Comparison of ENCODE assay signal across 22 cellular contexts in the genomic region with DNA sequence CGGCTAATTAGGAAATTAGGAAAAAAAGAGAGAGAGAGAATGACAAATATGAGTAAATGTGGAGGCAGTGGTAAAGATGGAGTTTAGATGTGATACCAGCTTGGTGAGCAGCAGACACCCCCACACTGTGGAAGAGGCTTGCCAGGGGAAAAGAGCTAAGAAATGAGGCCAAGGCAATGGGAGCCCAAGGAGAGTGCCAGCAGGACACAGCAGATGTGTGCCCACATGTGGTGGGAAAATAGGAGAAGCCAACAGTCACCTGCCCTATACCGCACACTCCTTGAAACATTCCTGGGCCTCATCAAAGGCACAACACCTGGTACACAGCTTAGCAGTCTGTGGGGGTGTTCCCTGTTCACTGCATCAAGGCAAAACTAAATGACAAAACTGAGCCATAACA.
DNase-seq lines count a peak whose midpoint lies in the region; ATAC-seq lines count a peak whose summit lies in the region.
"Had no signal": no experiment of that assay in that cellular context is flagged by ENCODE, and none has a peak within 500 bp of the region (broad histone marks: within the 10 kb centered on the region; RNA-seq: fewer than 3 reads in every experiment).

No MANE protein-coding gene starts in this region.

- no peaks in the 10 kb centered on the region for H3K27me3 Mint-ChIP-seq in stimulated activated naive CD8-positive, alpha-beta T cell treated with anti-CD3 and anti-CD28 coated beads, Interleukin-15, Interleukin-2, amounts not matched to agents 100 ng/mL and 50 ng/mL, for 24 hours
- no peaks in the 10 kb centered on the region for H3K27me3 Mint-ChIP-seq in naive thymus-derived CD8-positive, alpha-beta T cell
- peaks cover 0 to 2% (median 0%) of the 10 kb centered on the region in 3 donors for H3K27me3 Mint-ChIP-seq in immature natural killer cell (ENCODE audit: low read depth in 3 of 3)

- H3K9me3 Mint-ChIP-seq in stimulated activated naive CD8-positive, alpha-beta T cell treated with anti-CD3 and anti-CD28 coated beads, Interleukin-15, Interleukin-2, amounts not matched to agents 100 ng/mL and 50 ng/mL, for 24 hours = no peaks in the 10 kb centered on the region
- peaks cover 0 to 2% (median 0%) of the 10 kb centered on the region in 9 donors for H3K9me3 Mint-ChIP-seq in naive thymus-derived CD8-positive, alpha-beta T cell
- H3K9me3 Mint-ChIP-seq in immature natural killer cell = no peaks in the 10 kb centered on the region
- H3K9me3 Mint-ChIP-seq: endodermal cell had no signal

- no peaks in the 10 kb centered on the region for H3K36me3 Mint-ChIP-seq in stimulated activated naive CD8-positive, alpha-beta T cell treated with anti-CD3 and anti-CD28 coated beads, Interleukin-15, Interleukin-2, amounts not matched to agents 100 ng/mL and 50 ng/mL, for 24 hours (ENCODE audit: low read depth)
- peaks cover 0 to 3% (median 0%) of the 10 kb centered on the region in 3 donors for H3K36me3 Mint-ChIP-seq in naive thymus-derived CD8-positive, alpha-beta T cell
- H3K36me3 Mint-ChIP-seq in immature natural killer cell = no peaks in the 10 kb centered on the region

- peaks cover 68% of the 10 kb centered on the region for H3K4me1 Mint-ChIP-seq in stimulated activated naive CD8-positive, alpha-beta T cell treated with anti-CD3 and anti-CD28 coated beads, Interleukin-15, Interleukin-2, amounts not matched to agents 100 ng/mL and 50 ng/mL, for 24 hours (ENCODE audit: low read depth)
- peaks cover 10 to 64% (median 38%) of the 10 kb centered on the region in 4 donors for H3K4me1 Mint-ChIP-seq in naive thymus-derived CD8-positive, alpha-beta T cell
- H3K4me1 Mint-ChIP-seq in immature natural killer cell = no peaks in the 10 kb centered on the region

- H3K4me3 Mint-ChIP-seq in stimulated activated naive CD8-positive, alpha-beta T cell treated with anti-CD3 and anti-CD28 coated beads, Interleukin-15, Interleukin-2, amounts not matched to agents 100 ng/mL and 50 ng/mL, for 24 hours = no peak overlapping the region
- H3K4me3 Mint-ChIP-seq in naive thymus-derived CD8-positive, alpha-beta T cell = peak overlapping the region in 4 of 10 donors; percentile 1 to 37 (median 20)
- H3K4me3 Mint-ChIP-seq in immature natural killer cell = no peak overlapping the region
- H3K4me3 Mint-ChIP-seq: endodermal cell had no signal

- ATAC-seq in stimulated activated naive CD8-positive, alpha-beta T cell treated with anti-CD3 and anti-CD28 coated beads, Interleukin-15, Interleukin-2, amounts not matched to agents 100 U/mL and 50 U/mL, for 24 hours = no peak
- no peak for ATAC-seq in naive thymus-derived CD8-positive, alpha-beta T cell
- no peak for ATAC-seq in HG03135 (IDR thresholded peaks at IDR 0.05; ENCODE audit: unreplicated experiment)
- ATAC-seq: activated CD4-positive, CD25-positive, alpha-beta regulatory T cell treated with anti-CD3 and anti-CD28 coated beads, Interleukin-2, amount 50 U/mL, for 24 hours; Panc1 had no signal

- H3K27ac Mint-ChIP-seq in stimulated activated naive CD8-positive, alpha-beta T cell treated with anti-CD3 and anti-CD28 coated beads, Interleukin-15, Interleukin-2, amounts not matched to agents 100 ng/mL and 50 ng/mL, for 24 hours = peak overlapping the region; percentile 90
- H3K27ac Mint-ChIP-seq in naive thymus-derived CD8-positive, alpha-beta T cell = peak overlapping the region in 9 of 10 donors; percentile 1 to 91 (median 67)
- H3K27ac Mint-ChIP-seq in immature natural killer cell = no peak overlapping the region
- H3K27ac Mint-ChIP-seq: endodermal cell had no signal

- peak; percentile 26 for DNase-seq in DMS 273 (lab: John Stamatoyannopoulos, UW; ENCODE audit: unreplicated experiment)
- DNase-seq in DMS 273 treated with DMSO at 0.1 percent for 48 hours (lab: John Stamatoyannopoulos, UW) = no peak
- no peak for DNase-seq in stimulated activated naive CD8-positive, alpha-beta T cell treated with anti-CD3 and anti-CD28 coated beads, Interleukin-15, Interleukin-2, amounts not matched to agents 100 U/mL and 50 U/mL, for 24 hours
- no peak for DNase-seq in naive thymus-derived CD8-positive, alpha-beta T cell
- DNase-seq in NCI-H1417 treated with DMSO at 0.1 percent for 48 hours (lab: John Stamatoyannopoulos, UW) = no peak
- no peak for DNase-seq in immature natural killer cell
- DNase-seq: activated gamma-delta T cell, aorta, DMS79 treated with DMSO at 0.1 percent for 48 hours, endodermal cell, esophagus squamous epithelium, GOT3, KBM-7, left ventricle myocardium inferior, MG63, SHP77 treated with DMSO at 0.1 percent for 48 hours, small intestine, SW 1271 had no signal

- POLR2A ChIA-PET in naive thymus-derived CD8-positive, alpha-beta T cell (lab: Charles Lee) = interaction anchor here (0.5 to 1.1 kb wide), 3 partner anchors 10 to 455 kb away, joined by 3 to 4 read pairs (median 3); no protein-coding TSS in a partner anchor

Comparison
In these comparisons a context has a peak if more than half of its experiments do, and no peak if none do; other contexts are left out.
1. H3K27ac Mint-ChIP-seq: peak in stimulated activated naive CD8-positive, alpha-beta T cell treated with anti-CD3 and anti-CD28 coated beads, Interleukin-15, Interleukin-2, amounts not matched to agents 100 ng/mL and 50 ng/mL, for 24 hours (single experiment) and naive thymus-derived CD8-positive, alpha-beta T cell (9 of 10); none in immature natural killer cell (0 of 6).